ENCODE assay signal across 18 cellular contexts in the genomic region with DNA sequence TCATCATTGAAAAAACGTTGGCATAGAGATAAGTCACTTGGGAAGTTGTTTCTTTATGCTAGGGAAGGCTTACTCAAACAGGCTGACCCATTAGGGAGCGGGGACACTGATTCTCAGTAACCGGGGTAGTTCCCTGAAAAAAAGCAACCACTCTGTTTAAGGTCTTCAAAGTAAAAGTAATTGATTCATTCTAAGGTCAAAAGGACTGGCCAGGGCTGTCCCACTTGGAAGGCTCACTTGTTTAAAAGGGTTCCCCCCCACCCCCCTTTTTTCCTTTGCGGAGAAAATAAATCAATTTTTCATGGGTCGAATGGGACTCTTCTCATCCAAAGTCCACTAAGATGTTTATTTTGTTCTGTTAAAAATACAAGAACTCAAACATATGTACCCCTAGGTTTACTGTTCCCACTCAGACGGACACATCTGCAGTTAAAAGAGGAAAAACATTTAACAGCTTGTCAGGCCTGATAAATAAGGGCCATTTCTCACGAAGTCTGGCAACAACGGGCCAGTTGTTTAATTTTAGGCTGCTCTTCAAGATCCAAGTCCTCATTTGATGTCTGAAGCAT. TPM values are rescaled to one million over a fixed set of nuclear protein-coding genes. Genes with fewer than 3 reads are reported as not detected.
DNase-seq lines count a peak whose midpoint lies in the region; ATAC-seq and TF ChIP-seq lines count a peak whose summit lies in the region.
"Had no signal": no experiment of that assay in that cellular context is flagged by ENCODE, and none has a peak within 500 bp of the region (broad histone marks: within the 10 kb centered on the region; RNA-seq: fewer than 3 reads in every experiment).

No MANE protein-coding gene starts in this region.

- no peaks in the 10 kb centered on the region for H3K27me3 Mint-ChIP-seq in activated CD8-positive, alpha-beta T cell treated with anti-CD3 and anti-CD28 coated beads for 36 hours
- no peaks in the 10 kb centered on the region for H3K27me3 Mint-ChIP-seq in progenitor cell of endocrine pancreas
- H3K27me3 Mint-ChIP-seq: activated CD4-positive, alpha-beta T cell treated with anti-CD3 and anti-CD28 coated beads for 36 hours had no signal

- DNase-seq in CD1c-positive myeloid dendritic cell (ENCODE audit: extremely low spot score) (peak; percentile 13), right atrium auricular region (ENCODE audit: low spot score) (no peak), progenitor cell of endocrine pancreas (ENCODE audit: low spot score, unreplicated experiment) (no peak), NCI-H1092 treated with DMSO at 0.1 percent for 48 hours (lab: John Stamatoyannopoulos, UW) (no peak), NCI-H748 treated with DMSO at 0.1 percent for 48 hours (lab: John Stamatoyannopoulos, UW) (no peak)
- DNase-seq in activated CD8-positive, alpha-beta T cell treated with anti-CD3 and anti-CD28 coated beads for 36 hours = no peak
- DNase-seq: activated CD4-positive, alpha-beta T cell treated with anti-CD3 and anti-CD28 coated beads for 36 hours; adrenal gland; central memory CD4-positive, alpha-beta T cell; effector memory CD4-positive, alpha-beta T cell; GOT3; KG1; NCI-H1417; SIG-M5; T1000 had no signal

- H3K4me1 ChIP-seq in right atrium auricular region = peaks cover 0 to 16% of the 10 kb centered on the region in 2 donors

- peak overlapping the region; percentile 46 to 54 for H3K27ac ChIP-seq in right atrium auricular region

- H3K27ac Mint-ChIP-seq in activated CD8-positive, alpha-beta T cell treated with anti-CD3 and anti-CD28 coated beads for 36 hours = peak overlapping the region; percentile 59
- H3K27ac Mint-ChIP-seq in progenitor cell of endocrine pancreas = peak overlapping the region; percentile 93
- H3K27ac Mint-ChIP-seq: activated CD4-positive, alpha-beta T cell treated with anti-CD3 and anti-CD28 coated beads for 36 hours had no signal

- ATAC-seq in activated CD8-positive, alpha-beta T cell treated with anti-CD3 and anti-CD28 coated beads for 36 hours = no peak
- ATAC-seq in HG02885 (IDR thresholded peaks at IDR 0.05; ENCODE audit: poor library complexity, unreplicated experiment) (no peak), HG02610 (IDR thresholded peaks at IDR 0.05; ENCODE audit: unreplicated experiment) (no peak)
- ATAC-seq: activated CD4-positive, alpha-beta T cell treated with anti-CD3 and anti-CD28 coated beads for 36 hours had no signal

- H3K4me1 Mint-ChIP-seq in activated CD8-positive, alpha-beta T cell treated with anti-CD3 and anti-CD28 coated beads for 36 hours (ENCODE audit: low read depth) = peaks cover 49% of the 10 kb centered on the region
- peaks cover 60% of the 10 kb centered on the region for H3K4me1 Mint-ChIP-seq in progenitor cell of endocrine pancreas (ENCODE audit: low read depth)

- no peak overlapping the region for H3K4me3 ChIP-seq in right atrium auricular region
- H3K4me3 ChIP-seq: adrenal gland, lung had no signal

- TF ChIP-seq CTCF in activated CD8-positive, alpha-beta T cell treated with anti-CD3 and anti-CD28 coated beads for 36 hours (IDR thresholded peaks at IDR 0.05) = no peak
- TF ChIP-seq CTCF in right atrium auricular region (IDR thresholded peaks at IDR 0.05) = no peak
- TF ChIP-seq CTCF in progenitor cell of endocrine pancreas (IDR thresholded peaks at IDR 0.05; ENCODE audit: unreplicated experiment) = no peak

- peaks cover 78% of the 10 kb centered on the region for H3K36me3 Mint-ChIP-seq in activated CD8-positive, alpha-beta T cell treated with anti-CD3 and anti-CD28 coated beads for 36 hours (ENCODE audit: low read depth)
- H3K36me3 Mint-ChIP-seq in progenitor cell of endocrine pancreas (ENCODE audit: insufficient read depth) = peaks cover 40% of the 10 kb centered on the region

- peaks cover 38% of the 10 kb centered on the region for H3K36me3 ChIP-seq in right atrium auricular region

- H3K27me3 ChIP-seq in right atrium auricular region = no peaks in the 10 kb centered on the region
- H3K27me3 ChIP-seq: adrenal gland had no signal

- intact Hi-C loops in activated CD8-positive, alpha-beta T cell treated with anti-CD3 and anti-CD28 coated beads for 36 hours (cut with micrococcal nuclease) = no loop called here

- CTCF ChIA-PET in activated CD8-positive, alpha-beta T cell treated with anti-CD3 and anti-CD28 coated beads for 36 hours (lab: Charles Lee) = interaction anchor here (0.6 to 2.3 kb wide), 7 partner anchors 14 to 240 kb away, joined by 3 to 11 read pairs (median 3); no protein-coding TSS in a partner anchor

- no peaks in the 10 kb centered on the region for H3K9me3 Mint-ChIP-seq in activated CD8-positive, alpha-beta T cell treated with anti-CD3 and anti-CD28 coated beads for 36 hours
- H3K9me3 Mint-ChIP-seq in progenitor cell of endocrine pancreas (ENCODE audit: low read depth) = no peaks in the 10 kb centered on the region

- no peak overlapping the region for H3K4me3 Mint-ChIP-seq in activated CD8-positive, alpha-beta T cell treated with anti-CD3 and anti-CD28 coated beads for 36 hours
- no peak overlapping the region for H3K4me3 Mint-ChIP-seq in progenitor cell of endocrine pancreas (ENCODE audit: low read depth)
- H3K4me3 Mint-ChIP-seq: activated CD4-positive, alpha-beta T cell treated with anti-CD3 and anti-CD28 coated beads for 36 hours had no signal

- no peaks in the 10 kb centered on the region for H3K9me3 ChIP-seq in right atrium auricular region
- H3K9me3 ChIP-seq: adrenal gland had no signal

- POLR2A ChIA-PET in activated CD8-positive, alpha-beta T cell treated with anti-CD3 and anti-CD28 coated beads for 36 hours (lab: Charles Lee) = interaction anchor here (0.6 to 1.5 kb wide), 2 partner anchors 76 to 167 kb away, joined by 3 read pairs; no protein-coding TSS in a partner anchor

RNA-seq across cellular contexts. Expression of a gene that starts 53.0 kb away (rescaled TPM):
- total RNA-seq in activated CD8-positive, alpha-beta T cell treated with anti-CD3 and anti-CD28 coated beads for 36 hours = 10 to 100 TPM; 63.0 to 66.5 TPM
- 10 to 100 TPM; 16.1 to 21.7 TPM for total RNA-seq in right atrium auricular region
- 60.4 and 72.2 TPM in 2 replicates for total RNA-seq in progenitor cell of endocrine pancreas
